ENCODE assay signal across 17 cellular contexts in the genomic region with DNA sequence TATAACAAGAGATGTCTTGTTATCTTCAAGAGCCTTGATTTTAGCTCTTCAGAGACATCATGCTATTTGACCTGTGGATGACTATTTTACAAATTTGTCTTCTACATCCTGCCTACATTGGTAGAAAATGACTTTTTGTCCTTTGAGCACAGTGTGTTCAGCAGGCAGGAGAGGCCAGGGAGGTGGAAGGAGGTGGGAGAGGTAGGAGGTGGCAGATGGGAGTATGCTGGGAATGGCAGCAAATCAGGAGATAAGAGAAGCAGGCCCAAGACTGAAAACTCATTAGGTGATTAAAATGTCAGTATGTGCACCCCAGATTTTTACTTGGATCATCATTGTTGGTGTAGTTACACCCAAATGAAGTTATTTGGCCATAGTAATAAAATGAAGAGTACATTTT. TPM values are rescaled to one million over a fixed set of nuclear protein-coding genes. Genes with fewer than 3 reads are reported as not detected.
DNase-seq lines count a peak whose midpoint lies in the region; ATAC-seq, FAIRE-seq and TF ChIP-seq lines count a peak whose summit lies in the region.
"Had no signal": no experiment of that assay in that cellular context is flagged by ENCODE, and none has a peak within 500 bp of the region (broad histone marks: within the 10 kb centered on the region; RNA-seq: fewer than 3 reads in every experiment).

No MANE protein-coding gene starts in this region.

- DNase-seq in DND-41, result no peak
- no peak for DNase-seq in PC-9
- DNase-seq in esophagus squamous epithelium (lab: John Stamatoyannopoulos, UW), result no peak
- DNase-seq in smooth muscle cell (lab: John Stamatoyannopoulos, UW; ENCODE audit: unreplicated experiment), result no peak
- DNase-seq in HPDE6-E6E7 (ENCODE audit: extremely low spot score), result no peak
- DNase-seq in H54 (ENCODE audit: insufficient read length, low spot score), result no peak
- DNase-seq in ecto neural progenitor cell (ENCODE audit: low spot score), result no peak
- no peak for DNase-seq in HFFc6
- DNase-seq: ACHN; CD4-positive, CD25-positive, alpha-beta regulatory T cell; DMS79; GOT3; KG1; NCI-H1048; NCI-H1436 treated with DMSO at 0.1 percent for 48 hours; NCI-H2081; NCI-H510A treated with DMSO at 0.1 percent for 48 hours had no signal

- no peak for ATAC-seq in DND-41 (ENCODE audit: insufficient read depth, low read depth)

- H2AFZ ChIP-seq in DND-41 (ENCODE audit: low read depth, low read length) (no peak overlapping the region), PC-9 (no peak overlapping the region), smooth muscle cell (ENCODE audit: low read depth) (no peak overlapping the region)

- no peak for FAIRE-seq in H54 (lab: Jason Lieb, UNC)

- H3K79me2 ChIP-seq in DND-41 (ENCODE audit: insufficient read depth, low read length) (no peaks in the 10 kb centered on the region), PC-9 (ENCODE audit: low read depth) (peaks cover 11% of the 10 kb centered on the region), smooth muscle cell (ENCODE audit: low read depth) (no peaks in the 10 kb centered on the region)

- peaks cover 16% of the 10 kb centered on the region for H3K4me1 Mint-ChIP-seq in HFFc6 (ENCODE audit: low read depth)
- H3K4me1 Mint-ChIP-seq: CD4-positive, CD25-positive, alpha-beta regulatory T cell had no signal

- H4K20me1 ChIP-seq in DND-41 (ENCODE audit: insufficient read depth, low read length) (no peaks in the 10 kb centered on the region), PC-9 (ENCODE audit: insufficient read depth) (no peaks in the 10 kb centered on the region), smooth muscle cell (ENCODE audit: low read depth) (no peaks in the 10 kb centered on the region)

- peaks cover 37% of the 10 kb centered on the region for H3F3A ChIP-seq in PC-9 (ENCODE audit: insufficient read depth, low read depth)
- H3F3A ChIP-seq in smooth muscle cell (ENCODE audit: low read depth), result peaks cover 6% of the 10 kb centered on the region

- no peaks in the 10 kb centered on the region for H3K9me2 ChIP-seq in PC-9 (ENCODE audit: insufficient read depth)

- intact Hi-C loops in PC-9 (cut with micrococcal nuclease; ENCODE audit: unreplicated experiment), result loop anchor here (5.0 kb wide), 2 partner anchors 107 to 363 kb away; no protein-coding TSS in a partner anchor
- intact Hi-C loops in esophagus squamous epithelium (cut with DNase I), result no loop called here

- TF ChIP-seq POLR2A in esophagus squamous epithelium (IDR thresholded peaks at IDR 0.05) (no peak), H54 (IDR thresholded peaks at IDR 0.05; ENCODE audit: low read depth, low read length) (no peak)

- peaks cover 23% of the 10 kb centered on the region for H3K27me3 Mint-ChIP-seq in HFFc6 (ENCODE audit: insufficient read depth)

- H3K27ac Mint-ChIP-seq in HFFc6, result no peak overlapping the region
- H3K27ac Mint-ChIP-seq: CD4-positive, CD25-positive, alpha-beta regulatory T cell had no signal

- H3K9ac ChIP-seq in DND-41 (ENCODE audit: low read depth, low read length) (no peak overlapping the region), smooth muscle cell (ENCODE audit: low read depth) (no peak overlapping the region)

- no peaks in the 10 kb centered on the region for H3K36me3 Mint-ChIP-seq in HFFc6 (ENCODE audit: low read depth)
- H3K36me3 Mint-ChIP-seq: CD4-positive, CD25-positive, alpha-beta regulatory T cell had no signal

- H3K4me3 ChIP-seq in DND-41 (ENCODE audit: low read depth in 1 of 2, low read length in 2 of 2) (no peak overlapping the region), PC-9 (no peak overlapping the region), esophagus squamous epithelium (no peak overlapping the region), smooth muscle cell (no peak overlapping the region)

- H3K36me3 ChIP-seq in DND-41 (ENCODE audit: insufficient read depth, low read length), result no peaks in the 10 kb centered on the region
- H3K36me3 ChIP-seq in PC-9 (ENCODE audit: low read depth), result peaks cover 33% of the 10 kb centered on the region
- peaks cover 0 to 35% (median 0%) of the 10 kb centered on the region in 3 donors for H3K36me3 ChIP-seq in esophagus squamous epithelium
- no peaks in the 10 kb centered on the region for H3K36me3 ChIP-seq in smooth muscle cell (ENCODE audit: low read depth)

- H3K4me2 ChIP-seq in DND-41 (ENCODE audit: insufficient read depth, low read length) (no peak overlapping the region), PC-9 (0 out of 2 replicates have a peak overlapping the region, but pooled peaks have one; percentile 67), smooth muscle cell (peak overlapping the region; percentile 21)

- H3K27me3 ChIP-seq in DND-41 (ENCODE audit: insufficient read depth, low read length, poor library complexity) (no peaks in the 10 kb centered on the region), PC-9 (ENCODE audit: insufficient read depth, low read depth) (no peaks in the 10 kb centered on the region), esophagus squamous epithelium (no peaks in the 10 kb centered on the region), smooth muscle cell (ENCODE audit: low read depth) (no peaks in the 10 kb centered on the region)

- TF ChIP-seq CTCF in DND-41 (IDR thresholded peaks at IDR 0.05; ENCODE audit: borderline replicate concordance, extremely low read depth, low read length, poor library complexity, severe bottlenecking), result no peak
- no peak for TF ChIP-seq CTCF in PC-9 (conservative IDR thresholded peaks at IDR 0.05)
- no peak for TF ChIP-seq CTCF in esophagus squamous epithelium (IDR thresholded peaks at IDR 0.05)
- no peak for TF ChIP-seq CTCF in smooth muscle cell (IDR thresholded peaks at IDR 0.05; ENCODE audit: borderline replicate concordance, insufficient read depth, poor library complexity, severe bottlenecking)
- no peak for TF ChIP-seq CTCF in HFFc6 (IDR thresholded peaks at IDR 0.05)

- H3K4me1 ChIP-seq in DND-41 (ENCODE audit: insufficient read depth, low read length) (peaks cover 72% of the 10 kb centered on the region), PC-9 (replicated peaks; ENCODE audit: insufficient read depth) (peaks cover 35% of the 10 kb centered on the region), esophagus squamous epithelium (peaks cover 0 to 28% (median 2%) of the 10 kb centered on the region in 3 donors), smooth muscle cell (ENCODE audit: low read depth) (no peaks in the 10 kb centered on the region)

- BruUV-seq in PC-9 (replicated peaks; lab: Mats Ljungman, UMichigan), result no TSS peak

- H3K9me3 Mint-ChIP-seq in HFFc6, result no peaks in the 10 kb centered on the region
- H3K9me3 Mint-ChIP-seq: CD4-positive, CD25-positive, alpha-beta regulatory T cell had no signal

- CTCF ChIA-PET in PC-9 (lab: Charles Lee), result interaction anchor here (0.7 to 1.6 kb wide), 3 partner anchors 11 to 102 kb away, joined by 3 to 7 read pairs (median 6); no protein-coding TSS in a partner anchor

- H3K9me3 ChIP-seq in DND-41 (ENCODE audit: insufficient read depth, low read length, severe bottlenecking), result no peaks in the 10 kb centered on the region
- no peaks in the 10 kb centered on the region for H3K9me3 ChIP-seq in PC-9 (ENCODE audit: insufficient read depth, low read depth)
- no peaks in the 10 kb centered on the region for H3K9me3 ChIP-seq in esophagus squamous epithelium
- no peaks in the 10 kb centered on the region for H3K9me3 ChIP-seq in smooth muscle cell (replicated peaks; ENCODE audit: low read depth)

- H3K4me3 Mint-ChIP-seq in HFFc6, result no peak overlapping the region
- H3K4me3 Mint-ChIP-seq: CD4-positive, CD25-positive, alpha-beta regulatory T cell had no signal

- H3K27ac ChIP-seq in DND-41 (ENCODE audit: low read length) (peak overlapping the region; percentile 66), PC-9 (peak overlapping the region; percentile 97), esophagus squamous epithelium (peak overlapping the region in 3 of 4 donors; percentile 48 to 76 (median 66)), smooth muscle cell (ENCODE audit: low read depth) (peak overlapping the region; percentile 67)

- POLR2A ChIA-PET in PC-9 (lab: Charles Lee; ENCODE audit: unreplicated experiment), result interaction anchor here (0.5 to 0.6 kb wide), 4 partner anchors 23 to 824 kb away, joined by 3 to 20 read pairs (median 4); no protein-coding TSS in a partner anchor

RNA-seq across cellular contexts. Expression of a gene that starts 44.1 kb away (rescaled TPM):
- 19.0 and 20.2 TPM in 2 replicates for total RNA-seq in PC-9 (2021)
- total RNA-seq in esophagus squamous epithelium, result 10 to 100 TPM; 11.8 to 21.6 (median 14.1) TPM
- 4.7 and 5.5 TPM in 2 replicates for total RNA-seq in smooth muscle cell
- polyA plus RNA-seq in smooth muscle cell, result 2.2 and 5.3 TPM in 2 replicates
- total RNA-seq in HFFc6 (2021; fragmentation: NEBNext Ultra II Directional; extraction: Animal tissue kit (Norgen Biotek cat#: 25700)), result not detected
